In genomic region chr10:26310361-26310760, GRCh38 we compare ENCODE assay signal across 19 cellular contexts.
A peak's percentile ranks its signal among the peaks of the same experiment; 100 is the strongest.
DNase-seq lines count a peak whose midpoint lies in the region; ATAC-seq and TF ChIP-seq lines count a peak whose summit lies in the region.
"Had no signal": no experiment of that assay in that cellular context is flagged by ENCODE, and none has a peak within 500 bp of the region (broad histone marks: within the 10 kb centered on the region; RNA-seq: fewer than 3 reads in every experiment).

No MANE protein-coding gene starts in this region.

- H3K27me3 ChIP-seq in Karpas-422 (ENCODE audit: low read length), result no peaks in the 10 kb centered on the region
- H3K27me3 ChIP-seq: ovary had no signal

- CTCF ChIA-PET in activated CD8-positive, alpha-beta T cell treated with anti-CD3 and anti-CD28 coated beads for 36 hours (lab: Charles Lee), result interaction anchor here (1.3 kb wide), 1 partner anchor 435 kb away, joined by 3 read pairs; no protein-coding TSS in a partner anchor

- H3K9me3 ChIP-seq in Karpas-422 (ENCODE audit: low read length) (no peaks in the 10 kb centered on the region), T-helper 17 cell (ENCODE audit: control insufficient read depth, low read length, poor library complexity, severe bottlenecking) (no peaks in the 10 kb centered on the region)
- H3K9me3 ChIP-seq: ovary had no signal

- POLR2A ChIA-PET in activated CD8-positive, alpha-beta T cell treated with anti-CD3 and anti-CD28 coated beads for 36 hours (lab: Charles Lee), result no interaction called here

- DNase-seq in GM13976 (ENCODE audit: low spot score) (peak; percentile 18), Karpas-422 (peak; percentile 87), lower leg skin (ENCODE audit: low spot score in 2 of 2) (no peak), T-helper 17 cell (no peak), epidermal melanocyte (ENCODE audit: insufficient read length, low spot score) (no peak)
- no peak for DNase-seq in activated CD8-positive, alpha-beta T cell treated with anti-CD3 and anti-CD28 coated beads for 36 hours
- DNase-seq: activated CD4-positive, alpha-beta memory T cell treated with anti-CD3 and anti-CD28 coated beads, Interleukin-2, amount 10 ng/mL, durations not matched to agents 7 days and 5 days; activated T-cell treated with anti-CD3 and anti-CD28 coated beads, Interleukin-2, amount 50 U/mL, for 48 hours; CD4-positive, alpha-beta memory T cell; DND-41; dorsolateral prefrontal cortex; glutamatergic neuron; NCI-H82; ovary; stimulated activated CD4-positive, alpha-beta T cell treated with anti-CD3 and anti-CD28 coated beads, Interleukin-2, amount 100 ng/mL, for 24 hours had no signal

- H3K79me2 ChIP-seq in Karpas-422 (ENCODE audit: low read length), result no peaks in the 10 kb centered on the region

- ATAC-seq in GM19397 (IDR thresholded peaks at IDR 0.05; ENCODE audit: unreplicated experiment) (peak; percentile 59), HG02852 (IDR thresholded peaks at IDR 0.05; ENCODE audit: unreplicated experiment) (peak; percentile 72), T-helper 17 cell (no peak)
- no peak for ATAC-seq in activated CD8-positive, alpha-beta T cell treated with anti-CD3 and anti-CD28 coated beads for 36 hours

- H2AFZ ChIP-seq in Karpas-422 (ENCODE audit: low read length), result peak overlapping the region; percentile 73

- H3K36me3 Mint-ChIP-seq in activated CD8-positive, alpha-beta T cell treated with anti-CD3 and anti-CD28 coated beads for 36 hours (ENCODE audit: low read depth), result no peaks in the 10 kb centered on the region
- no peaks in the 10 kb centered on the region for H3K36me3 Mint-ChIP-seq in T-helper 17 cell (ENCODE audit: low read depth)
- H3K36me3 Mint-ChIP-seq: CD4-positive, alpha-beta memory T cell had no signal

- no peaks in the 10 kb centered on the region for H3K9me3 Mint-ChIP-seq in activated CD8-positive, alpha-beta T cell treated with anti-CD3 and anti-CD28 coated beads for 36 hours
- H3K9me3 Mint-ChIP-seq: activated CD4-positive, alpha-beta memory T cell treated with anti-CD3 and anti-CD28 coated beads, Interleukin-2, amount 10 ng/mL, durations not matched to agents 7 days and 5 days had no signal

- TF ChIP-seq POLR2A in lower leg skin (IDR thresholded peaks at IDR 0.05), result no peak

- peak overlapping the region; percentile 92 for H3K27ac ChIP-seq in Karpas-422 (ENCODE audit: low read length)
- H3K27ac ChIP-seq: dorsolateral prefrontal cortex, ovary had no signal

- intact Hi-C loops in lower leg skin (cut with DNase I; ENCODE audit: low total_unique reads), result no loop called here
- intact Hi-C loops in activated CD8-positive, alpha-beta T cell treated with anti-CD3 and anti-CD28 coated beads for 36 hours (cut with micrococcal nuclease), result no loop called here

- H3K4me2 ChIP-seq in Karpas-422 (ENCODE audit: low read depth, low read length, poor library complexity, severe bottlenecking), result peak overlapping the region; percentile 71

- H3K27ac Mint-ChIP-seq in activated CD8-positive, alpha-beta T cell treated with anti-CD3 and anti-CD28 coated beads for 36 hours, result no peak overlapping the region
- no peak overlapping the region for H3K27ac Mint-ChIP-seq in T-helper 17 cell
- H3K27ac Mint-ChIP-seq: activated CD4-positive, alpha-beta memory T cell treated with anti-CD3 and anti-CD28 coated beads, Interleukin-2, amount 10 ng/mL, durations not matched to agents 7 days and 5 days; activated naive CD8-positive, alpha-beta T cell; CD4-positive, alpha-beta memory T cell had no signal

- H3K9me2 ChIP-seq in Karpas-422 (replicated peaks; ENCODE audit: insufficient read depth, low read length), result no peaks in the 10 kb centered on the region

- H3K4me3 ChIP-seq in Karpas-422 (ENCODE audit: low read length), result peak overlapping the region; percentile 52
- no peak overlapping the region for H3K4me3 ChIP-seq in lower leg skin (ENCODE audit: low read depth, poor library complexity, severe bottlenecking)
- H3K4me3 ChIP-seq: dorsolateral prefrontal cortex, lung, ovary had no signal

- H3K36me3 ChIP-seq in Karpas-422 (ENCODE audit: insufficient read depth, low read length), result no peaks in the 10 kb centered on the region
- H3K36me3 ChIP-seq: ovary had no signal

- H3K4me1 Mint-ChIP-seq in activated CD8-positive, alpha-beta T cell treated with anti-CD3 and anti-CD28 coated beads for 36 hours (ENCODE audit: low read depth), result no peaks in the 10 kb centered on the region
- H3K4me1 Mint-ChIP-seq in T-helper 17 cell, result no peaks in the 10 kb centered on the region
- H3K4me1 Mint-ChIP-seq: activated CD4-positive, alpha-beta memory T cell treated with anti-CD3 and anti-CD28 coated beads, Interleukin-2, amount 10 ng/mL, durations not matched to agents 7 days and 5 days; CD4-positive, alpha-beta memory T cell had no signal

- no peaks in the 10 kb centered on the region for H4K20me1 ChIP-seq in Karpas-422 (ENCODE audit: insufficient read depth, low read depth, low read length)

- H3K9ac ChIP-seq in Karpas-422 (ENCODE audit: low read length), result peak overlapping the region; percentile 56

- WGBS in lower leg skin, 2 donors, result 37 to 41% methylated on average over 3 of the region's 3 CpGs

- in situ Hi-C loops in GM13976 (cut with MboI; ENCODE audit: low sequenced_read_pairs, unreplicated experiment), result no loop called here

- H3K4me3 Mint-ChIP-seq in activated CD8-positive, alpha-beta T cell treated with anti-CD3 and anti-CD28 coated beads for 36 hours, result no peak overlapping the region
- H3K4me3 Mint-ChIP-seq in T-helper 17 cell, result no peak overlapping the region
- H3K4me3 Mint-ChIP-seq: activated CD4-positive, alpha-beta memory T cell treated with anti-CD3 and anti-CD28 coated beads, Interleukin-2, amount 10 ng/mL, durations not matched to agents 7 days and 5 days; activated naive CD8-positive, alpha-beta T cell; CD4-positive, alpha-beta memory T cell had no signal

- H3K4me1 ChIP-seq in Karpas-422 (ENCODE audit: low read length), result peaks cover 40% of the 10 kb centered on the region

- H3K27me3 Mint-ChIP-seq in activated CD8-positive, alpha-beta T cell treated with anti-CD3 and anti-CD28 coated beads for 36 hours, result peaks cover 17% of the 10 kb centered on the region
- peaks cover 58% of the 10 kb centered on the region for H3K27me3 Mint-ChIP-seq in T-helper 17 cell

- TF ChIP-seq CTCF in GM13976 (IDR thresholded peaks at IDR 0.05; ENCODE audit: borderline replicate concordance, control extremely low read depth, extremely low read depth, insufficient read depth, missing control alignments) (no peak), lower leg skin (IDR thresholded peaks at IDR 0.05) (no peak)
- TF ChIP-seq CTCF in activated CD8-positive, alpha-beta T cell treated with anti-CD3 and anti-CD28 coated beads for 36 hours (IDR thresholded peaks at IDR 0.05), result no peak

Comparison
In these comparisons a context has a peak if more than half of its experiments do, and no peak if none do; other contexts are left out.
1. DNase-seq: peak in GM13976 (single experiment) and Karpas-422 (single experiment); none in lower leg skin (0 of 2), activated CD8-positive, alpha-beta T cell treated with anti-CD3 and anti-CD28 coated beads for 36 hours (single experiment), T-helper 17 cell (0 of 3) and epidermal melanocyte (single experiment).
2. ATAC-seq: peak in GM19397 (single experiment) and HG02852 (single experiment); none in activated CD8-positive, alpha-beta T cell treated with anti-CD3 and anti-CD28 coated beads for 36 hours (single experiment) and T-helper 17 cell (single experiment).